ENCODE assay signal across 1 cellular context in the genomic region with DNA sequence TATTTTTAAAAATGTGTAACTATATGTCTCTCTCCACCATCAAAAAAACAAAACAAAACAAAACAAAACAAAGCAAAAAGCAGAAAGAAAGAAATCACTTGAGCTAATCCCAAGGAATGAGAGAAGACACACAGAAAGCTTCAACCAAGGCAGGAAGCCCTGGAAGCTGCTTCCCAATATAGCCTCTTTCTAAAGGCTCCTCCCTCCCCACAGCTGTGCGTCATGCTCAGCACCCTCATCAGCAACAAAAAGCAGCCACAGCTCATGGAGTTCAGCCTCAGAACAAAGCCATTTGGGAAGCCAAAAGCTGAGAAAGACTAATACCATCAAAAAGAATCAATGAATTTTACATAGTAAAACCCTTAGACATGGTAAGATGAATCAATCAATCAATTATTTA.
TF ChIP-seq lines count a peak whose summit lies in the region.

No MANE protein-coding gene starts in this region.

TF ChIP-seq in SK-N-SH, 30 proteins besides CTCF, POLR2A, EP300 and RAD21 (continued from another document):
- TF ChIP-seq, protein P1, sequence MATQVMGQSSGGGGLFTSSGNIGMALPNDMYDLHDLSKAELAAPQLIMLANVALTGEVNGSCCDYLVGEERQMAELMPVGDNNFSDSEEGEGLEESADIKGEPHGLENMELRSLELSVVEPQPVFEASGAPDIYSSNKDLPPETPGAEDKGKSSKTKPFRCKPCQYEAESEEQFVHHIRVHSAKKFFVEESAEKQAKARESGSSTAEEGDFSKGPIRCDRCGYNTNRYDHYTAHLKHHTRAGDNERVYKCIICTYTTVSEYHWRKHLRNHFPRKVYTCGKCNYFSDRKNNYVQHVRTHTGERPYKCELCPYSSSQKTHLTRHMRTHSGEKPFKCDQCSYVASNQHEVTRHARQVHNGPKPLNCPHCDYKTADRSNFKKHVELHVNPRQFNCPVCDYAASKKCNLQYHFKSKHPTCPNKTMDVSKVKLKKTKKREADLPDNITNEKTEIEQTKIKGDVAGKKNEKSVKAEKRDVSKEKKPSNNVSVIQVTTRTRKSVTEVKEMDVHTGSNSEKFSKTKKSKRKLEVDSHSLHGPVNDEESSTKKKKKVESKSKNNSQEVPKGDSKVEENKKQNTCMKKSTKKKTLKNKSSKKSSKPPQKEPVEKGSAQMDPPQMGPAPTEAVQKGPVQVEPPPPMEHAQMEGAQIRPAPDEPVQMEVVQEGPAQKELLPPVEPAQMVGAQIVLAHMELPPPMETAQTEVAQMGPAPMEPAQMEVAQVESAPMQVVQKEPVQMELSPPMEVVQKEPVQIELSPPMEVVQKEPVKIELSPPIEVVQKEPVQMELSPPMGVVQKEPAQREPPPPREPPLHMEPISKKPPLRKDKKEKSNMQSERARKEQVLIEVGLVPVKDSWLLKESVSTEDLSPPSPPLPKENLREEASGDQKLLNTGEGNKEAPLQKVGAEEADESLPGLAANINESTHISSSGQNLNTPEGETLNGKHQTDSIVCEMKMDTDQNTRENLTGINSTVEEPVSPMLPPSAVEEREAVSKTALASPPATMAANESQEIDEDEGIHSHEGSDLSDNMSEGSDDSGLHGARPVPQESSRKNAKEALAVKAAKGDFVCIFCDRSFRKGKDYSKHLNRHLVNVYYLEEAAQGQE (IDR thresholded peaks at IDR 0.05; ENCODE audit: low read depth, low read length) = no peak
- TF ChIP-seq MXI1 (IDR thresholded peaks at IDR 0.05; ENCODE audit: low read depth, low read length) = no peak
- TF ChIP-seq TCF12 (IDR thresholded peaks at IDR 0.05) = no peak
- TF ChIP-seq FOXM1 (IDR thresholded peaks at IDR 0.05; ENCODE audit: low read depth) = no peak
- TF ChIP-seq JUND (IDR thresholded peaks at IDR 0.05) = no peak
- no peak for TF ChIP-seq TAF1 (IDR thresholded peaks at IDR 0.05; ENCODE audit: borderline replicate concordance, low read depth, low read length)
